5 cellular contexts compared by ENCODE assay signal in the genomic region with DNA sequence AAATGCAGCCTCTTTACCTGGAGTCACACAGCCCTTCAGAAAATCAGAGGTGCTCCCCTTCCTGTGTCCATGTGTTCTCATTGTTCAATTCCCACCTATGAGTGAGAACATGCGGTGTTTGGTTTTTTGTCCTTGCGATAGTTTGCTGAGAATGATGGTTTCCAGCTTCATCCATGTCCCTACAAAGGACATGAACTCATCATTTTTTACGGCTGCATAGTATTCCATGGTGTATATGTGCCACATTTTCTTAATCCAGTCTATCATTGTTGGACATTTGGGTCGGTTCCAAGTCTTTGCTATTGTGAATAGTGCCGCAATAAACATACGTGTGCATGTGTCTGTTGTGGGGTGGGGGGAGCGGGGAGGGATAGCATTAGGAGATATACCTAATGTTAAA.
A peak's percentile ranks its signal among the peaks of the same experiment; 100 is the strongest.
DNase-seq lines count a peak whose midpoint lies in the region; ATAC-seq and TF ChIP-seq lines count a peak whose summit lies in the region.
"Not testable (repeated sequence)": the region's sequence is repeated elsewhere in the genome, so short reads cannot be mapped to it uniquely, and the experiment has no call there.

No MANE protein-coding gene starts in this region.

- not testable (repeated sequence) for H2BK15ac ChIP-seq in neuronal stem cell (ENCODE audit: low read length)

- H3K9me3 Mint-ChIP-seq in WTC11; dendritic cell treated with granulocyte-macrophage colony-stimulating factor and Interleukin-4, amounts not matched to agents 40 ng/mL and 50 ng/mL, for 4 days: not testable (repeated sequence)

- not testable (repeated sequence) for H4K8ac ChIP-seq in neuronal stem cell (ENCODE audit: low read depth, low read length)

- POLR2A ChIA-PET in HEK293 (lab: Yijun Ruan, JAX); WTC11 (lab: Charles Lee): not testable (repeated sequence)

- not testable (repeated sequence) for H3K4me3 ChIP-seq in HEK293 (ENCODE audit: low read depth, low read length); neuronal stem cell (ENCODE audit: low read length in 2 of 2)

- H3K14ac ChIP-seq in neuronal stem cell (ENCODE audit: low read length), result not testable (repeated sequence)

- intact Hi-C loops in dendritic cell treated with granulocyte-macrophage colony-stimulating factor and Interleukin-4, amounts not matched to agents 40 ng/mL and 50 ng/mL, for 4 days (cut with micrococcal nuclease), result loop anchor here (10.0 kb wide), 1 partner anchor 561 kb away; a partner anchor contains a TSS

- not testable (repeated sequence) for H3K27ac ChIP-seq in HEK293 (ENCODE audit: extremely low read depth, low read depth, low read length); neuronal stem cell (replicated peaks; ENCODE audit: low read length)

- not testable (repeated sequence) for H3K36me3 Mint-ChIP-seq in WTC11; dendritic cell treated with granulocyte-macrophage colony-stimulating factor and Interleukin-4, amounts not matched to agents 40 ng/mL and 50 ng/mL, for 4 days (ENCODE audit: low read depth)

- peaks cover 0 to 22% (median 0%) of the 10 kb centered on the region in 3 experiments for H3K27me3 ChIP-seq in neuronal stem cell (ENCODE audit: control insufficient read depth in 3 of 3, insufficient read depth in 3 of 3, low read depth in 1 of 3, low read length in 3 of 3)

- not testable (repeated sequence) for H3K36me3 ChIP-seq in ES-I3 (ENCODE audit: insufficient read depth, low read length); HEK293 (ENCODE audit: control insufficient read depth in 2 of 2, insufficient read depth in 1 of 2, low read length in 2 of 2); neuronal stem cell (replicated peaks in 1 of 2; ENCODE audit: control insufficient read depth in 2 of 2, insufficient read depth in 2 of 2, low read length in 2 of 2)

- H3K79me1 ChIP-seq in neuronal stem cell (ENCODE audit: low read depth, low read length), result not testable (repeated sequence)

- not testable (repeated sequence) for H2AFZ ChIP-seq in neuronal stem cell (ENCODE audit: low read length)

- not testable (repeated sequence) for H2BK12ac ChIP-seq in neuronal stem cell (ENCODE audit: low read length)

- H3K27ac Mint-ChIP-seq in WTC11, result not testable (repeated sequence)
- peak overlapping the region; percentile 60 for H3K27ac Mint-ChIP-seq in dendritic cell treated with granulocyte-macrophage colony-stimulating factor and Interleukin-4, amounts not matched to agents 40 ng/mL and 50 ng/mL, for 4 days

- peak overlapping the region; percentile 71 for H3K4me3 Mint-ChIP-seq in WTC11
- H3K4me3 Mint-ChIP-seq in dendritic cell treated with granulocyte-macrophage colony-stimulating factor and Interleukin-4, amounts not matched to agents 40 ng/mL and 50 ng/mL, for 4 days, result not testable (repeated sequence)

- not testable (repeated sequence) for DNase-seq in WTC11 (ENCODE audit: low spot score); neuronal stem cell (ENCODE audit: low spot score)

- H3K9me3 ChIP-seq in ES-I3 (ENCODE audit: control insufficient read depth, insufficient read depth, low read length); HEK293 (ENCODE audit: control insufficient read depth, insufficient read depth, low read depth, low read length); neuronal stem cell (replicated peaks in 1 of 2; ENCODE audit: control insufficient read depth in 2 of 2, insufficient read depth in 1 of 2, low read depth in 1 of 2, low read length in 2 of 2): not testable (repeated sequence)

- not testable (repeated sequence) for H3K18ac ChIP-seq in neuronal stem cell (ENCODE audit: low read length)

- not testable (repeated sequence) for H4K91ac ChIP-seq in neuronal stem cell (ENCODE audit: low read depth, low read length, poor library complexity)

- H3K9ac ChIP-seq in ES-I3 (ENCODE audit: low read depth, low read length), result peak overlapping the region; percentile 60; the same call in 1 of the 2 replicates
- H3K9ac ChIP-seq in neuronal stem cell (ENCODE audit: low read depth, low read length, poor library complexity), result not testable (repeated sequence)

- CTCF ChIA-PET in HEK293 (lab: Yijun Ruan, JAX), result interaction anchor here (0.6 to 1.5 kb wide), 2 partner anchors 119 to 186 kb away, joined by 3 to 5 read pairs; no protein-coding TSS in a partner anchor
- CTCF ChIA-PET in WTC11 (lab: Charles Lee), result interaction anchor here (1.8 kb wide), 1 partner anchor 104 kb away, joined by 7 read pairs; no protein-coding TSS in a partner anchor

- not testable (repeated sequence) for H3K4ac ChIP-seq in neuronal stem cell (ENCODE audit: low read length)

- not testable (repeated sequence) for TF ChIP-seq CTCF in HEK293 (tag by site-specific recombination; IDR thresholded peaks at IDR 0.05); WTC11 (IDR thresholded peaks at IDR 0.05)

- not testable (repeated sequence) for H3K4me1 ChIP-seq in ES-I3 (ENCODE audit: insufficient read depth, low read length); HEK293 (ENCODE audit: control insufficient read depth, insufficient read depth, low read length); neuronal stem cell (ENCODE audit: control insufficient read depth in 2 of 2, insufficient read depth in 1 of 2, low read depth in 1 of 2, low read length in 2 of 2)

- not testable (repeated sequence) for H3K27me3 Mint-ChIP-seq in WTC11 (ENCODE audit: low read depth)
- peaks cover 50% of the 10 kb centered on the region for H3K27me3 Mint-ChIP-seq in dendritic cell treated with granulocyte-macrophage colony-stimulating factor and Interleukin-4, amounts not matched to agents 40 ng/mL and 50 ng/mL, for 4 days

- no CpG with 5 or more reads among the region's 7 CpGs for WGBS in neuronal stem cell (ENCODE audit: extremely low coverage in 2 of 2, insufficient read length in 2 of 2, insufficient replicate concordance in 1 of 2), 2 donors

- ATAC-seq in WTC11, result not testable (repeated sequence)

- not testable (repeated sequence) for H3K4me1 Mint-ChIP-seq in WTC11; dendritic cell treated with granulocyte-macrophage colony-stimulating factor and Interleukin-4, amounts not matched to agents 40 ng/mL and 50 ng/mL, for 4 days (ENCODE audit: low read depth)

- H3K23ac ChIP-seq in neuronal stem cell (ENCODE audit: low read depth, low read length, poor library complexity), result not testable (repeated sequence)

- not testable (repeated sequence) for H3K4me2 ChIP-seq in neuronal stem cell (ENCODE audit: insufficient read depth, low read length, poor library complexity, severe bottlenecking)

- H2BK120ac ChIP-seq in neuronal stem cell (ENCODE audit: low read depth, low read length), result not testable (repeated sequence)

- peak overlapping the region; percentile 65 for H2AK5ac ChIP-seq in neuronal stem cell (ENCODE audit: low read depth, low read length)

- not testable (repeated sequence) for H2BK5ac ChIP-seq in neuronal stem cell (ENCODE audit: low read length)

TF ChIP-seq in HEK293, 187 proteins besides CTCF, POLR2A, EP300 and RAD21:
- TF ChIP-seq ZNF146 (tag by site-specific recombination; IDR thresholded peaks at IDR 0.05), result peak; percentile 90
TF ChIP-seq in HEK293: peak in this region for 1; not testable (repeated sequence) for 186.
